In genomic region chr3:192824313-192824712, GRCh38 we compare ENCODE assay signal across 24 cellular contexts.
"Had no signal": no experiment of that assay in that cellular context is flagged by ENCODE, and none has a peak within 500 bp of the region (broad histone marks: within the 10 kb centered on the region; RNA-seq: fewer than 3 reads in every experiment).

No MANE protein-coding gene starts in this region.

- H3K4me3 ChIP-seq: stomach, suprapubic skin, testis, thoracic aorta, thyroid gland, tibial artery, tibial nerve, transverse colon, upper lobe of left lung, upper lobe of right lung, uterus, vagina had no signal

- DNase-seq: stimulated activated CD4-positive, alpha-beta T cell treated with anti-CD3 and anti-CD28 coated beads, Interleukin-2, amount 100 ng/mL, for 48 hours; stimulated activated CD4-positive, alpha-beta T cell treated with anti-CD3 and anti-CD28 coated beads, Interleukin-4, amount 100 ng/mL, for 1 hour; stimulated activated CD4-positive, alpha-beta T cell treated with anti-CD3 and anti-CD28 coated beads, Interleukin-4, amount 100 ng/mL, for 24 hours; stimulated activated CD4-positive, alpha-beta T cell treated with anti-CD3 and anti-CD28 coated beads, Interleukin-4, amount 100 ng/mL, for 4 hours; stimulated activated CD8-positive, alpha-beta memory T cell treated with anti-CD3 and anti-CD28 coated beads, Interleukin-4, amount 100 ng/mL, for 48 hours; stimulated activated naive B cell treated with anti-CD40 and anti-IgM and Interleukin-4, amounts not matched to agents 10 μg/mL and 1 μg/mL and 100 μg/mL, for 72 hours; stimulated activated naive CD4-positive, alpha-beta T cell; stimulated activated naive CD4-positive, alpha-beta T cell treated with Interleukin-2 at 50 U/mL for 16 hours; stimulated activated naive CD8-positive, alpha-beta T cell treated with anti-CD3 and anti-CD28 coated beads, Interleukin-15, amount 100 ng/mL, for 72 hours; stimulated activated naive CD8-positive, alpha-beta T cell treated with anti-CD3 and anti-CD28 coated beads, Interleukin-15, Interleukin-2, amounts not matched to agents 100 U/mL and 50 U/mL, for 24 hours; stomach; substantia nigra; testis; thyroid gland; tibial artery; transverse colon; trophoblast cell; upper lobe of left lung; upper lobe of right lung; uterus had no signal

- H3K9me3 ChIP-seq: stomach, suprapubic skin, testis, thoracic aorta, thyroid gland, tibial artery, tibial nerve, transverse colon, upper lobe of left lung, upper lobe of right lung, uterus, vagina had no signal

- H3K27ac ChIP-seq: stomach, suprapubic skin, testis, thoracic aorta, thyroid gland, tibial artery, tibial nerve, transverse colon, upper lobe of left lung, upper lobe of right lung, uterus, vagina had no signal

- H3K36me3 ChIP-seq: stomach, suprapubic skin, thoracic aorta, thyroid gland, tibial artery, tibial nerve, transverse colon, upper lobe of left lung, upper lobe of right lung, uterus, vagina had no signal
